Comparison of ENCODE assay signal across 16 cellular contexts in genomic region chr7:128872394-128872824, GRCh38. TPM values are rescaled to one million over a fixed set of nuclear protein-coding genes. Genes with fewer than 3 reads are reported as not detected.
DNase-seq lines count a peak whose midpoint lies in the region; ATAC-seq and TF ChIP-seq lines count a peak whose summit lies in the region.
"Had no signal": no experiment of that assay in that cellular context is flagged by ENCODE, and none has a peak within 500 bp of the region (broad histone marks: within the 10 kb centered on the region; RNA-seq: fewer than 3 reads in every experiment).

No MANE protein-coding gene starts in this region.

- no peak overlapping the region for H3K4me3 ChIP-seq in A673 (ENCODE audit: low read depth, low read length, poor library complexity, severe bottlenecking)
- no peak overlapping the region for H3K4me3 ChIP-seq in GM12875 (ENCODE audit: low read depth, low read length)
- H3K4me3 ChIP-seq in Panc1 (ENCODE audit: low read depth in 2 of 2, low read length in 2 of 2), result no peak overlapping the region
- no peak overlapping the region for H3K4me3 ChIP-seq in CD4-positive, alpha-beta memory T cell (ENCODE audit: low read length in 2 of 2)
- H3K4me3 ChIP-seq: gastrocnemius medialis, vagina had no signal

- intact Hi-C loops in A673 (cut with micrococcal nuclease; ENCODE audit: unreplicated experiment), result no loop called here
- intact Hi-C loops in Panc1 (cut with micrococcal nuclease; ENCODE audit: unreplicated experiment), result no loop called here
- intact Hi-C loops in CD4-positive, alpha-beta memory T cell (cut with micrococcal nuclease), result no loop called here

- H3K27me3 Mint-ChIP-seq in CD4-positive, alpha-beta memory T cell, result no peaks in the 10 kb centered on the region
- H3K27me3 Mint-ChIP-seq: activated naive CD4-positive, alpha-beta T cell treated with anti-CD3 and anti-CD28 coated beads, Interleukin-2, amount 50 U/mL, for 24 hours had no signal

- no TSS peak for BruUV-seq in A673 (replicated peaks; lab: Mats Ljungman, UMichigan)
- BruUV-seq in Panc1 (replicated peaks; lab: Mats Ljungman, UMichigan), result no TSS peak

- no peaks in the 10 kb centered on the region for H3K36me3 ChIP-seq in A673 (ENCODE audit: insufficient read depth, low read length, poor library complexity, severe bottlenecking)
- H3K36me3 ChIP-seq in Panc1 (ENCODE audit: control insufficient read depth, insufficient read depth, low read length), result no peaks in the 10 kb centered on the region
- H3K36me3 ChIP-seq in CD4-positive, alpha-beta memory T cell (ENCODE audit: insufficient read depth, low read length), result no peaks in the 10 kb centered on the region
- H3K36me3 ChIP-seq: gastrocnemius medialis, vagina had no signal

- H3K27ac Mint-ChIP-seq in CD4-positive, alpha-beta memory T cell, result no peak overlapping the region
- H3K27ac Mint-ChIP-seq: activated naive CD4-positive, alpha-beta T cell treated with anti-CD3 and anti-CD28 coated beads, Interleukin-2, amount 50 U/mL, for 24 hours; stimulated activated naive CD8-positive, alpha-beta T cell treated with anti-CD3 and anti-CD28 coated beads, Interleukin-15, Interleukin-2, amounts not matched to agents 100 ng/mL and 50 ng/mL, for 24 hours had no signal

- H3K27me3 ChIP-seq in A673 (replicated peaks; ENCODE audit: insufficient read depth, low read depth, low read length, poor library complexity), result no peaks in the 10 kb centered on the region
- H3K27me3 ChIP-seq in Panc1 (ENCODE audit: control insufficient read depth, insufficient read depth, low read length), result no peaks in the 10 kb centered on the region; the same call in 1 of the 2 replicates
- H3K27me3 ChIP-seq in foreskin keratinocyte, result peaks cover 11% of the 10 kb centered on the region
- no peaks in the 10 kb centered on the region for H3K27me3 ChIP-seq in CD4-positive, alpha-beta memory T cell (ENCODE audit: insufficient read depth, low read length)
- H3K27me3 ChIP-seq: gastrocnemius medialis, vagina had no signal

- no peak for ATAC-seq in Panc1
- peak; percentile 15 for ATAC-seq in foreskin keratinocyte
- ATAC-seq in HG03442 (IDR thresholded peaks at IDR 0.05; ENCODE audit: unreplicated experiment), result no peak
- ATAC-seq: activated CD4-positive, CD25-positive, alpha-beta regulatory T cell treated with anti-CD3 and anti-CD28 coated beads, Interleukin-2, amount 50 U/mL, for 24 hours; gastrocnemius medialis had no signal

- H3K36me3 Mint-ChIP-seq in CD4-positive, alpha-beta memory T cell, result no peaks in the 10 kb centered on the region
- H3K36me3 Mint-ChIP-seq: activated naive CD4-positive, alpha-beta T cell treated with anti-CD3 and anti-CD28 coated beads, Interleukin-2, amount 50 U/mL, for 24 hours had no signal

- TF ChIP-seq CTCF in A673 (conservative IDR thresholded peaks at IDR 0.05; ENCODE audit: low read depth, low read length) (0 out of 2 replicates have a peak, but pooled peaks have one; percentile 22), GM12875 (IDR thresholded peaks at IDR 0.05; ENCODE audit: borderline replicate concordance, insufficient read depth, low read depth, low read length) (0 out of 2 replicates have a peak, but pooled peaks have one; percentile 16), Panc1 (IDR thresholded peaks at IDR 0.05) (peak; percentile 55), foreskin keratinocyte (conservative IDR thresholded peaks at IDR 0.05) (peak; percentile 35)

- no peaks in the 10 kb centered on the region for H3K4me1 ChIP-seq in A673 (ENCODE audit: insufficient read depth, low read length, poor library complexity, severe bottlenecking)
- H3K4me1 ChIP-seq in Panc1 (ENCODE audit: control insufficient read depth, insufficient read depth, low read length), result 0 out of 2 replicates have a peak, but pooled peaks cover 3% of the 10 kb centered on the region
- H3K4me1 ChIP-seq in foreskin keratinocyte, result peaks cover 17% of the 10 kb centered on the region
- H3K4me1 ChIP-seq in CD4-positive, alpha-beta memory T cell (ENCODE audit: insufficient read depth, low read length), result peaks cover 10% of the 10 kb centered on the region

- POLR2A ChIA-PET in A673 (lab: Charles Lee; ENCODE audit: low non-redundant PET), result no interaction called here
- POLR2A ChIA-PET in Panc1 (lab: Charles Lee), result no interaction called here
- POLR2A ChIA-PET in CD4-positive, alpha-beta memory T cell (lab: Charles Lee; ENCODE audit: partially characterized antibody), result no interaction called here

- CTCF ChIA-PET in A673 (lab: Charles Lee) (interaction anchor here (0.6 kb wide), 1 partner anchor 13 kb away, joined by 12 read pairs; no protein-coding TSS in a partner anchor), Panc1 (lab: Charles Lee) (no interaction called here)
- CTCF ChIA-PET in CD4-positive, alpha-beta memory T cell (lab: Charles Lee; ENCODE audit: partially characterized antibody), result interaction anchor here (1.0 to 1.9 kb wide), 3 partner anchors 9 to 102 kb away, joined by 3 to 6 read pairs (median 4); partner anchors contain the start of gene ATP6V1F

- peaks cover 2 to 11% (median 7%) of the 10 kb centered on the region in 4 donors for H3K4me1 Mint-ChIP-seq in CD4-positive, alpha-beta memory T cell

- H3K4me3 Mint-ChIP-seq in CD4-positive, alpha-beta memory T cell, result no peak overlapping the region

- DNase-seq in A673 (ENCODE audit: low spot score) (no peak), Panc1 (ENCODE audit: low read depth, low spot score) (no peak), foreskin keratinocyte (peak in 1 of 2 donors; percentile 57), KBM-7 (no peak), NCI-H2171 (lab: John Stamatoyannopoulos, UW) (no peak)
- no peak for DNase-seq in CD4-positive, alpha-beta memory T cell
- DNase-seq: caudate nucleus; effector memory CD4-positive, alpha-beta T cell; NCI-H1048 had no signal

- in situ Hi-C loops in Panc1 (cut with HindIII; ENCODE audit: low pct_unique_long_range_greater_than_20kb, low sequenced_read_pairs) (no loop called here), KBM-7 (cut with MboI; ENCODE audit: low pct_unique_long_range_greater_than_20kb, low sequenced_read_pairs) (no loop called here)

- H3K27ac ChIP-seq in A673 (ENCODE audit: low read depth, low read length, poor library complexity, severe bottlenecking) (no peak overlapping the region), Panc1 (ENCODE audit: low read length) (no peak overlapping the region), foreskin keratinocyte (no peak overlapping the region)
- no peak overlapping the region for H3K27ac ChIP-seq in CD4-positive, alpha-beta memory T cell (ENCODE audit: low read depth, low read length)
- H3K27ac ChIP-seq: vagina had no signal

- H3K9me3 Mint-ChIP-seq in CD4-positive, alpha-beta memory T cell, result no peaks in the 10 kb centered on the region
- H3K9me3 Mint-ChIP-seq: activated naive CD4-positive, alpha-beta T cell treated with anti-CD3 and anti-CD28 coated beads, Interleukin-2, amount 50 U/mL, for 24 hours; stimulated activated naive CD8-positive, alpha-beta T cell treated with anti-CD3 and anti-CD28 coated beads, Interleukin-15, Interleukin-2, amounts not matched to agents 100 ng/mL and 50 ng/mL, for 24 hours had no signal

- H3K9me3 ChIP-seq in A673 (ENCODE audit: low read depth, low read length, poor library complexity, severe bottlenecking) (no peaks in the 10 kb centered on the region), Panc1 (ENCODE audit: control insufficient read depth, insufficient read depth, low read depth, low read length) (no peaks in the 10 kb centered on the region)
- no peaks in the 10 kb centered on the region for H3K9me3 ChIP-seq in CD4-positive, alpha-beta memory T cell (ENCODE audit: control insufficient read depth in 1 of 2, low read length in 2 of 2)
- H3K9me3 ChIP-seq: gastrocnemius medialis, vagina had no signal

RNA-seq across cellular contexts. Expression of gene ATP6V1F, which starts 9.8 kb away (rescaled TPM):
- total RNA-seq in A673 (2021) (148 and 152 TPM in 2 replicates), Panc1 (2021; ENCODE audit: unreplicated experiment) (151 TPM), foreskin keratinocyte (126 and 133 TPM in 2 replicates)
- polyA plus RNA-seq in Panc1 (2012; ENCODE audit: insufficient read length), result 291 TPM
- polyA plus RNA-seq in foreskin keratinocyte, result 266 and 275 TPM in 2 replicates
- total RNA-seq in CD4-positive, alpha-beta memory T cell, result 10 to 100 TPM; 74.6 to 75.5 TPM
- polyA plus RNA-seq in CD4-positive, alpha-beta memory T cell, result 100 to 1,000 TPM; 274 to 392 TPM

RNA-seq across cellular contexts. Expression of gene KCP, which starts 38.1 kb away (rescaled TPM):
- total RNA-seq in A673 (2021) (not detected in 2 replicates), Panc1 (2021; ENCODE audit: unreplicated experiment) (0.13 TPM), foreskin keratinocyte (0.03 TPM in 1 of 2 replicates, not detected in the other)
- 0.38 TPM for polyA plus RNA-seq in Panc1 (2012; ENCODE audit: insufficient read length)
- polyA plus RNA-seq in foreskin keratinocyte, result 0.03 TPM in 2 replicates
- total RNA-seq in CD4-positive, alpha-beta memory T cell, result under 1 TPM; 0.39 to 0.55 TPM
- polyA plus RNA-seq in CD4-positive, alpha-beta memory T cell, result not detected

RNA-seq across cellular contexts. Expression of gene FLNC, which starts 42.2 kb away (rescaled TPM):
- 6.5 and 7.8 TPM in 2 replicates for total RNA-seq in A673 (2021)
- total RNA-seq in Panc1 (2021; ENCODE audit: unreplicated experiment), result 10.2 TPM
- 7.4 TPM for polyA plus RNA-seq in Panc1 (2012; ENCODE audit: insufficient read length)
- total RNA-seq in foreskin keratinocyte, result 0.61 and 1.2 TPM in 2 replicates
- polyA plus RNA-seq in foreskin keratinocyte, result 0.20 and 0.38 TPM in 2 replicates
- under 1 TPM in 1 of 2 experiments, not detected in 1; 0.06 TPM for total RNA-seq in CD4-positive, alpha-beta memory T cell
- not detected for polyA plus RNA-seq in CD4-positive, alpha-beta memory T cell
